ENCODE assay signal across 18 cellular contexts in the genomic region with DNA sequence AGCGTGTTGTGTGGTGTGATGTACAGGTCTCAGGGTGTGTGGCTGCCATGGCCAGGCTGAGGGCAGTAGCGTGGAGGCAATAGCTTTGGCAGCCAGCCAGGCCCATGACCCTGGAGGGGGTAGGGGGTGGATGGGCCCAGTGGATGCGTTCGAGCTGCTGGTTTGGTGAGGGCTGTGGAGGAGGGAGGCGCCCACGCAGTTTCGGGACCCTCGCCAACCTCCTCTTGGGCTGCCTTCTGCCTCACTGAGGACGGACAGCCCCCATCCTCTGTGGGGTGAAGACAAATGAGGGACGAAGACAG.
DNase-seq lines count a peak whose midpoint lies in the region; ATAC-seq, FAIRE-seq and TF ChIP-seq lines count a peak whose summit lies in the region.
"Had no signal": no experiment of that assay in that cellular context is flagged by ENCODE, and none has a peak within 500 bp of the region (broad histone marks: within the 10 kb centered on the region; RNA-seq: fewer than 3 reads in every experiment).

No MANE protein-coding gene starts in this region.

- no peak overlapping the region for H3K56ac ChIP-seq in H1 (replicated peaks; ENCODE audit: insufficient read length, low read depth, low read length)

- no peak overlapping the region for H2BK20ac ChIP-seq in H1 (ENCODE audit: low read length)

- no peak overlapping the region for H3K4ac ChIP-seq in H1 (replicated peaks; ENCODE audit: insufficient read length, low read depth, low read length)

- H4K5ac ChIP-seq in H1 (ENCODE audit: insufficient read length, low read depth, low read length), result no peak overlapping the region

- TF ChIP-seq CTCF in H1 (IDR thresholded peaks at IDR 0.05; ENCODE audit: control extremely low read depth in 1 of 3, insufficient read depth in 1 of 3, low read depth in 1 of 3, low read length in 3 of 3), result no peak
- TF ChIP-seq CTCF in testis (IDR thresholded peaks at IDR 0.05), result no peak
- no peak for TF ChIP-seq CTCF in suprapubic skin (IDR thresholded peaks at IDR 0.05)

- intact Hi-C loops in testis (cut with DNase I; ENCODE audit: low total_unique reads) (no loop called here), aorta (cut with DNase I) (loop anchor here in 1 of 2 donors (2.0 to 5.0 kb wide), 3 partner anchors 20 to 238 kb away; partner anchors contain the start of gene GSE1)

- H3K79me2 ChIP-seq in H1 (ENCODE audit: control insufficient read depth in 1 of 2, insufficient read depth in 2 of 2, low read length in 2 of 2), result no peaks in the 10 kb centered on the region

- no peak overlapping the region; the same call in 1 of the 2 replicates for H2BK5ac ChIP-seq in H1 (ENCODE audit: low read depth, low read length)

- TF ChIP-seq POLR2A in H1 (IDR thresholded peaks at IDR 0.05; ENCODE audit: control extremely low read depth in 1 of 2, low read depth in 2 of 2, low read length in 2 of 2), result no peak
- no peak for TF ChIP-seq POLR2A in testis (IDR thresholded peaks at IDR 0.05)
- TF ChIP-seq POLR2A in suprapubic skin (IDR thresholded peaks at IDR 0.05), result no peak

- TF ChIP-seq EP300 in H1 (IDR thresholded peaks at IDR 0.05; ENCODE audit: borderline replicate concordance in 1 of 2, low read depth in 2 of 2, low read length in 2 of 2), result no peak
- no peak for TF ChIP-seq EP300 in suprapubic skin (IDR thresholded peaks at IDR 0.05)

- ATAC-seq in aorta (ENCODE audit: low FRiP score), result no peak

- H3K36me3 ChIP-seq in H1 (ENCODE audit: control insufficient read depth in 2 of 4, insufficient read depth in 4 of 4, low read length in 3 of 4), result no peaks in the 10 kb centered on the region
- no peaks in the 10 kb centered on the region for H3K36me3 ChIP-seq in testis (ENCODE audit: low read depth, missing control alignments)
- no peaks in the 10 kb centered on the region for H3K36me3 ChIP-seq in aorta (ENCODE audit: control insufficient read depth in 1 of 2, insufficient read depth in 2 of 2, low read length in 1 of 2)
- H3K36me3 ChIP-seq in suprapubic skin, result no peaks in the 10 kb centered on the region
- H3K36me3 ChIP-seq: BLaER1 had no signal

- peaks cover 4% of the 10 kb centered on the region for H3K79me1 ChIP-seq in H1 (ENCODE audit: low read depth, low read length)

- H2BK12ac ChIP-seq in H1 (ENCODE audit: low read depth, low read length), result no peak overlapping the region

- peaks cover 9 to 11% of the 10 kb centered on the region in 2 experiments for H4K20me1 ChIP-seq in H1 (replicated peaks in 1 of 2; ENCODE audit: control insufficient read depth in 1 of 2, insufficient read depth in 2 of 2, low read length in 2 of 2)
- H4K20me1 ChIP-seq: BLaER1 had no signal

- H3K4me2 ChIP-seq in H1 (ENCODE audit: insufficient read depth in 1 of 2, low read depth in 2 of 2, low read length in 2 of 2), result no peak overlapping the region
- H3K4me2 ChIP-seq: BLaER1 had no signal

- no peak overlapping the region for H4K8ac ChIP-seq in H1 (ENCODE audit: extremely low read depth, insufficient read depth, low read length)

- FAIRE-seq in H1 (lab: Jason Lieb, UNC), result no peak
- FAIRE-seq: GM18507, H54 had no signal

- peak overlapping the region; percentile 15 for H4K91ac ChIP-seq in H1 (replicated peaks; ENCODE audit: insufficient read length, low read length)

- no peaks in the 10 kb centered on the region; a peak in 1 of 7 replicates for H3K27me3 ChIP-seq in H1 (replicated peaks in 1 of 4; ENCODE audit: control insufficient read depth in 3 of 4, extremely low read depth in 1 of 4, insufficient read depth in 3 of 4, low read length in 3 of 4)
- H3K27me3 ChIP-seq in testis, result no peaks in the 10 kb centered on the region
- no peaks in the 10 kb centered on the region for H3K27me3 ChIP-seq in aorta (ENCODE audit: control insufficient read depth in 1 of 2, insufficient read depth in 2 of 2, low read length in 1 of 2)
- H3K27me3 ChIP-seq in suprapubic skin, result no peaks in the 10 kb centered on the region
- H3K27me3 ChIP-seq: BLaER1 had no signal

- no peak overlapping the region for H3K23ac ChIP-seq in H1 (ENCODE audit: insufficient read length)

- H2BK15ac ChIP-seq in H1 (ENCODE audit: low read length), result 0 out of 2 replicates have a peak overlapping the region, but pooled peaks have one; percentile 100

- no peak overlapping the region for H3K9ac ChIP-seq in H1 (replicated peaks in 1 of 4; ENCODE audit: extremely low read depth in 1 of 4, low read depth in 3 of 4, low read length in 3 of 4)
- H3K9ac ChIP-seq: BLaER1 had no signal

- no peak overlapping the region for H3K4me3 ChIP-seq in H1 (ENCODE audit: extremely low read depth in 1 of 4, insufficient read depth in 2 of 4, low read depth in 3 of 4, low read length in 4 of 4)
- H3K4me3 ChIP-seq in testis, result no peak overlapping the region
- no peak overlapping the region for H3K4me3 ChIP-seq in aorta (ENCODE audit: low read length in 2 of 2)
- H3K4me3 ChIP-seq in suprapubic skin, result no peak overlapping the region
- H3K4me3 ChIP-seq: BLaER1 had no signal

- H3K9me3 ChIP-seq in H1 (ENCODE audit: insufficient read depth in 2 of 2, low read depth in 1 of 2, low read length in 1 of 2) (no peaks in the 10 kb centered on the region), testis (no peaks in the 10 kb centered on the region), aorta (ENCODE audit: control insufficient read depth, low read length) (no peaks in the 10 kb centered on the region), suprapubic skin (no peaks in the 10 kb centered on the region)
- H3K9me3 ChIP-seq: BLaER1 had no signal

- H2AFZ ChIP-seq in H1 (ENCODE audit: low read length), result no peak overlapping the region

- H3K4me1 ChIP-seq in H1 (replicated peaks in 1 of 4; ENCODE audit: control insufficient read depth in 3 of 4, insufficient read depth in 4 of 4, low read length in 3 of 4) (peaks cover 0 to 5% (median 2%) of the 10 kb centered on the region in 4 experiments; a peak in 5 of 7 replicates), testis (peaks cover 80% of the 10 kb centered on the region), aorta (ENCODE audit: control insufficient read depth in 1 of 2, insufficient read depth in 2 of 2, low read length in 2 of 2) (no peaks in the 10 kb centered on the region), suprapubic skin (peaks cover 94% of the 10 kb centered on the region)

- POLR2A ChIA-PET in H1 (lab: Charles Lee; ENCODE audit: partially characterized antibody), result no interaction called here

- 89% methylated on average over 10 of the region's 10 CpGs; no CpG with 5 or more reads in 1 of the 2 experiments for WGBS in H1 (ENCODE audit: extremely low coverage in 1 of 2, insufficient coverage in 1 of 2, insufficient read length in 1 of 2, insufficient replicate concordance in 2 of 2, low coverage in 1 of 2, low lambda C conversion rate in 2 of 2, missing lambda C conversion rate in 1 of 2), 2 experiments
- WGBS in testis, 2 donors, result 54 to 100% methylated on average over 1 to 10 of the region's 10 CpGs
- 72 to 82% methylated on average over 10 of the region's 10 CpGs for WGBS in aorta, 2 donors
- 57% methylated on average over 9 of the region's 10 CpGs for WGBS in suprapubic skin

- CTCF ChIA-PET in H1 (lab: Charles Lee; ENCODE audit: partially characterized antibody), result interaction anchor here (0.6 to 3.1 kb wide), 5 partner anchors 9 to 285 kb away, joined by 3 to 9 read pairs (median 4); no protein-coding TSS in a partner anchor

- no peak overlapping the region for H2BK120ac ChIP-seq in H1 (replicated peaks; ENCODE audit: low read depth, low read length)

- DNase-seq in NCI-H1105 treated with DMSO at 0.1 percent for 48 hours (lab: John Stamatoyannopoulos, UW) (peak; percentile 7), NCI-H1105 (lab: John Stamatoyannopoulos, UW) (no peak), NCI-H69 (lab: John Stamatoyannopoulos, UW) (peak; percentile 28), H1 (ENCODE audit: low read depth in 1 of 2, low spot score in 2 of 2) (no peak), testis (no peak), aorta (no peak), NAMALWA (ENCODE audit: low spot score) (no peak), suprapubic skin (ENCODE audit: low spot score in 2 of 2) (no peak)
- DNase-seq: 8988T; CD8-positive, alpha-beta memory T cell; GF-D8; NCI-H1436 treated with DMSO at 0.1 percent for 48 hours; NCI-H345; NCI-H526 treated with DMSO at 0.1 percent for 48 hours; RPMI8226 had no signal

- no peak for TF ChIP-seq RAD21 in H1 (IDR thresholded peaks at IDR 0.05 in 1 of 2, conservative IDR thresholded peaks at IDR 0.05 in 1 of 2; ENCODE audit: low read depth in 2 of 2, low read length in 2 of 2)

- no peak overlapping the region for H3K27ac ChIP-seq in H1 (ENCODE audit: low read depth, low read length)
- peak overlapping the region; percentile 40 to 67 for H3K27ac ChIP-seq in testis
- no peak overlapping the region for H3K27ac ChIP-seq in aorta (ENCODE audit: low read depth in 1 of 2, low read length in 2 of 2)
- no peak overlapping the region for H3K27ac ChIP-seq in suprapubic skin
- H3K27ac ChIP-seq: BLaER1 had no signal

- H3K18ac ChIP-seq in H1 (ENCODE audit: extremely low read depth, low read length), result no peak overlapping the region

- H2AK5ac ChIP-seq in H1 (ENCODE audit: low read depth, low read length), result peak overlapping the region; percentile 100

- H3K14ac ChIP-seq in H1 (ENCODE audit: insufficient read length), result no peak overlapping the region

- H3K23me2 ChIP-seq in H1 (ENCODE audit: low read depth, low read length), result no peaks in the 10 kb centered on the region; the same call in 1 of the 2 replicates

TF ChIP-seq in H1, 55 proteins besides CTCF, POLR2A, EP300 and RAD21:
- TF ChIP-seq EGR1 (IDR thresholded peaks at IDR 0.05; ENCODE audit: borderline replicate concordance, low read depth, low read length), result no peak
- TF ChIP-seq YY1 (IDR thresholded peaks at IDR 0.05; ENCODE audit: low read depth, low read length), result no peak

Comparison
In these comparisons a context has a peak if more than half of its experiments do, and no peak if none do; other contexts are left out.
1. DNase-seq: peak in NCI-H1105 treated with DMSO at 0.1 percent for 48 hours (single experiment) and NCI-H69 (single experiment); none in NCI-H1105 (single experiment), H1 (0 of 2), testis (single experiment), aorta (0 of 2), NAMALWA (single experiment) and suprapubic skin (0 of 2).
2. H3K27ac ChIP-seq: peak in testis (2 of 2); none in H1 (single experiment), aorta (0 of 2) and suprapubic skin (single experiment).